Comparison of ENCODE assay signal across 1 cellular context in genomic region chr9:4792572-4793411, GRCh38.
TF ChIP-seq lines count a peak whose summit lies in the region.

Gene RCL1 (plus strand): TSS chr9:4792944. CDS start chr9:4793092, 148 bp downstream.

TF ChIP-seq in HepG2, 621 proteins besides CTCF, POLR2A, EP300 and RAD21 (continued from another document and continues in another):
- peak; percentile 32 for TF ChIP-seq ARID5B (CRISPR knock-in tag; IDR thresholded peaks at IDR 0.05)
- no peak for TF ChIP-seq CSRNP1 (CRISPR knock-in tag; IDR thresholded peaks at IDR 0.05)
- TF ChIP-seq ZKSCAN5 (CRISPR knock-in tag; IDR thresholded peaks at IDR 0.05): no peak
- TF ChIP-seq CCAR2 (optimal IDR thresholded peaks at IDR 0.05; ENCODE audit: low read depth, low read length): no peak
- peak; percentile 44; the same call in 1 of the 2 replicates for TF ChIP-seq ZNF460 (CRISPR knock-in tag; IDR thresholded peaks at IDR 0.05; ENCODE audit: borderline replicate concordance)
- TF ChIP-seq RXRA (CRISPR knock-in tag; IDR thresholded peaks at IDR 0.05): peak; percentile 81
- no peak for TF ChIP-seq SOX6 (IDR thresholded peaks at IDR 0.05)
- TF ChIP-seq SOX6 (CRISPR knock-in tag; IDR thresholded peaks at IDR 0.05): no peak; the same call in 1 of the 2 replicates
- TF ChIP-seq KAT7 (CRISPR knock-in tag; IDR thresholded peaks at IDR 0.05; ENCODE audit: borderline replicate concordance): peak; percentile 43; the same call in 1 of the 2 replicates
- peak; percentile 73 for TF ChIP-seq MNT (IDR thresholded peaks at IDR 0.05)
- peak; percentile 84; the same call in 1 of the 2 replicates for TF ChIP-seq ZFP82 (CRISPR knock-in tag; IDR thresholded peaks at IDR 0.05; ENCODE audit: borderline replicate concordance)
- TF ChIP-seq MTF2 (CRISPR knock-in tag; IDR thresholded peaks at IDR 0.05; ENCODE audit: borderline replicate concordance): no peak
- no peak for TF ChIP-seq ZFAT (CRISPR knock-in tag; conservative IDR thresholded peaks at IDR 0.05)
- no peak for TF ChIP-seq HNRNPH1 (optimal IDR thresholded peaks at IDR 0.05; ENCODE audit: low read depth, low read length)
- 0 out of 2 replicates have a peak, but pooled peaks have one; percentile 61 for TF ChIP-seq ZSCAN5A (CRISPR knock-in tag; IDR thresholded peaks at IDR 0.05; ENCODE audit: borderline replicate concordance)
- TF ChIP-seq ZNF12 (CRISPR knock-in tag; IDR thresholded peaks at IDR 0.05): no peak
- TF ChIP-seq ZNF138 (CRISPR knock-in tag; IDR thresholded peaks at IDR 0.05; ENCODE audit: low read depth): no peak; the same call in 1 of the 2 replicates
- TF ChIP-seq ZNF276 (CRISPR knock-in tag; IDR thresholded peaks at IDR 0.05; ENCODE audit: low read depth): 0 out of 2 replicates have a peak, but pooled peaks have one; percentile 53
- peak; percentile 88 for TF ChIP-seq PHF8 (CRISPR knock-in tag; IDR thresholded peaks at IDR 0.05)
- no peak for TF ChIP-seq GATAD2A (CRISPR knock-in tag; IDR thresholded peaks at IDR 0.05)
- TF ChIP-seq GATAD1 (CRISPR knock-in tag; IDR thresholded peaks at IDR 0.05): no peak
- TF ChIP-seq ZNF225 (CRISPR knock-in tag; IDR thresholded peaks at IDR 0.05): peak; percentile 68; the same call in 1 of the 2 replicates
- TF ChIP-seq FOXA3 (CRISPR knock-in tag; IDR thresholded peaks at IDR 0.05): 0 out of 2 replicates have a peak, but pooled peaks have one; percentile 4
- no peak for TF ChIP-seq CERS6 (CRISPR knock-in tag; IDR thresholded peaks at IDR 0.05)
- TF ChIP-seq ZNF101 (CRISPR knock-in tag; IDR thresholded peaks at IDR 0.05; ENCODE audit: borderline replicate concordance, low read depth): no peak
- peak; percentile 98; the same call in 2 of the 3 replicates for TF ChIP-seq MXI1 (IDR thresholded peaks at IDR 0.05; ENCODE audit: borderline replicate concordance, low read depth, low read length)
- TF ChIP-seq NFAT5 (CRISPR knock-in tag; IDR thresholded peaks at IDR 0.05): peak; percentile 21; the same call in 1 of the 2 replicates
- TF ChIP-seq ATAD3A (CRISPR knock-in tag; IDR thresholded peaks at IDR 0.05): no peak
- TF ChIP-seq USF2 (IDR thresholded peaks at IDR 0.05; ENCODE audit: low read depth, low read length): peak; percentile 39; the same call in 1 of the 2 replicates
- TF ChIP-seq USF2 (CRISPR knock-in tag; IDR thresholded peaks at IDR 0.05; ENCODE audit: borderline replicate concordance): no peak
- TF ChIP-seq MAF1 (CRISPR knock-in tag; IDR thresholded peaks at IDR 0.05; ENCODE audit: borderline replicate concordance): 0 out of 2 replicates have a peak, but pooled peaks have one; percentile 77
- TF ChIP-seq ZSCAN29 (CRISPR knock-in tag; conservative IDR thresholded peaks at IDR 0.05): peak; percentile 97
- no peak for TF ChIP-seq ZNF296 (CRISPR knock-in tag; conservative IDR thresholded peaks at IDR 0.05)
- peak; percentile 47; the same call in 1 of the 2 replicates for TF ChIP-seq PATZ1 (CRISPR knock-in tag; IDR thresholded peaks at IDR 0.05)
- no peak for TF ChIP-seq ZNF17 (CRISPR knock-in tag; IDR thresholded peaks at IDR 0.05)
- peak; percentile 99 for TF ChIP-seq SP4 (CRISPR knock-in tag; IDR thresholded peaks at IDR 0.05)
- TF ChIP-seq ZSCAN25 (CRISPR knock-in tag; IDR thresholded peaks at IDR 0.05): no peak; the same call in 1 of the 2 replicates
